1 cellular context compared by ENCODE assay signal in genomic region chr3:165884518-165884917, GRCh38.
TF ChIP-seq lines count a peak whose summit lies in the region.

No MANE protein-coding gene starts in this region.

TF ChIP-seq in HCT116, 20 proteins besides CTCF, POLR2A, EP300 and RAD21 (continued from another document):
- TF ChIP-seq REST (IDR thresholded peaks at IDR 0.05; ENCODE audit: low read depth), result no peak
- no peak for TF ChIP-seq SRF (IDR thresholded peaks at IDR 0.05; ENCODE audit: low read depth)
- TF ChIP-seq JUND (IDR thresholded peaks at IDR 0.05), result no peak
- no peak for TF ChIP-seq ZNF274 (IDR thresholded peaks at IDR 0.05; ENCODE audit: low read depth, low read length)
- no peak for TF ChIP-seq CBX3 (IDR thresholded peaks at IDR 0.05; ENCODE audit: low read depth)
- TF ChIP-seq ZFX (IDR thresholded peaks at IDR 0.05), result no peak
- no peak for TF ChIP-seq EZH2 (IDR thresholded peaks at IDR 0.05)
- TF ChIP-seq, protein P1, sequence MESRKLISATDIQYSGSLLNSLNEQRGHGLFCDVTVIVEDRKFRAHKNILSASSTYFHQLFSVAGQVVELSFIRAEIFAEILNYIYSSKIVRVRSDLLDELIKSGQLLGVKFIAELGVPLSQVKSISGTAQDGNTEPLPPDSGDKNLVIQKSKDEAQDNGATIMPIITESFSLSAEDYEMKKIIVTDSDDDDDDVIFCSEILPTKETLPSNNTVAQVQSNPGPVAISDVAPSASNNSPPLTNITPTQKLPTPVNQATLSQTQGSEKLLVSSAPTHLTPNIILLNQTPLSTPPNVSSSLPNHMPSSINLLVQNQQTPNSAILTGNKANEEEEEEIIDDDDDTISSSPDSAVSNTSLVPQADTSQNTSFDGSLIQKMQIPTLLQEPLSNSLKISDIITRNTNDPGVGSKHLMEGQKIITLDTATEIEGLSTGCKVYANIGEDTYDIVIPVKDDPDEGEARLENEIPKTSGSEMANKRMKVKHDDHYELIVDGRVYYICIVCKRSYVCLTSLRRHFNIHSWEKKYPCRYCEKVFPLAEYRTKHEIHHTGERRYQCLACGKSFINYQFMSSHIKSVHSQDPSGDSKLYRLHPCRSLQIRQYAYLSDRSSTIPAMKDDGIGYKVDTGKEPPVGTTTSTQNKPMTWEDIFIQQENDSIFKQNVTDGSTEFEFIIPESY (IDR thresholded peaks at IDR 0.05; ENCODE audit: extremely low read depth, insufficient replicate concordance, low read length), result no peak
